Comparison of ENCODE assay signal across 9 cellular contexts in the genomic region with DNA sequence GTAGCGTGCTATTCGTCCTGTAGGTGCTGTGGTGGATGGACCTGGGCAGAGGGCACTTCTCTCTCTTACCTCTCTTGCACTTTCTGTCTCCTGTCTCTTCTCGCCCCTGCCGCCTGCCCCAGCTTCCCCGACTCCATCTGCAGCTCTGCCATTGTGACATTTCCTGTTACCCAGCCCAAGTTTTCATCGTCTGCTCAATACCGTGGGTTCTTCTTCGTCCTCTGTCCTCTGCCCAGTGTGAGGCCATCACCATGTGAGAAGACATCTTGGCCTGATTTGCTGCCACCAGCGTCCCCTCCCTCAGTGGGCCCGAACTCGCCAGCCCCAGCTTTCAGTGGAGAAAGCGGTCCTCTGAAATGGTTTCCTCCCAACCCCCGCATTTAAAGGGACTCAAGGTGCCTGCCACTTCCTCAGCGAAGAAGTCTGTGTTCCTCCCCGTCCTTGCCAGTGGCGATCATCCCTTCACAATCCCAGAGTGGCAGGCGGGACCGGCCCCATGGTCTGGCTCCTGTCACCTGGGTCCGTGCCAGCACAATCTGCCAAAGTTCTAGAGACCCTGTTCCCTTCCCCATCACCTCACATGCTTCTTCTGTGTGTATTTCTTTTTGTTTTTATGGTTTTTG. TPM values are rescaled to one million over a fixed set of nuclear protein-coding genes. Genes with fewer than 3 reads are reported as not detected.
DNase-seq lines count a peak whose midpoint lies in the region; ATAC-seq and TF ChIP-seq lines count a peak whose summit lies in the region.
"Had no signal": no experiment of that assay in that cellular context is flagged by ENCODE, and none has a peak within 500 bp of the region (broad histone marks: within the 10 kb centered on the region; RNA-seq: fewer than 3 reads in every experiment).

No MANE protein-coding gene starts in this region.

- H3K79me1 ChIP-seq in trophoblast cell (ENCODE audit: low read length), result no peaks in the 10 kb centered on the region

- peak overlapping the region; percentile 79 for H3K4me3 Mint-ChIP-seq in T-helper 1 cell treated with Interleukin-12 subunit alpha and Interleukin-12 subunit beta and Interleukin-4 antibody, amounts not matched to agents 30 μg/mL and 1 μg/mL, for 36 hours

- H2AK5ac ChIP-seq in trophoblast cell (ENCODE audit: low read length), result no peak overlapping the region

- H3K9me2 ChIP-seq in hepatocyte (replicated peaks; ENCODE audit: insufficient read depth), result no peaks in the 10 kb centered on the region

- H3K18ac ChIP-seq in trophoblast cell (ENCODE audit: low read length), result no peak overlapping the region

- peak overlapping the region; percentile 27 for H3K27ac ChIP-seq in hepatocyte
- peak overlapping the region; percentile 10 for H3K27ac ChIP-seq in subcutaneous abdominal adipose tissue (ENCODE audit: low read depth, low read length)
- no peak overlapping the region for H3K27ac ChIP-seq in trophoblast cell (ENCODE audit: low read depth, low read length)

- H3K36me3 ChIP-seq in hepatocyte (replicated peaks; ENCODE audit: insufficient read depth, low read depth) (no peaks in the 10 kb centered on the region), subcutaneous abdominal adipose tissue (ENCODE audit: control insufficient read depth in 5 of 5, insufficient read depth in 5 of 5, low read length in 5 of 5) (peaks cover 0 to 51% (median 46%) of the 10 kb centered on the region in 5 donors), trophoblast cell (ENCODE audit: control insufficient read depth in 1 of 2, insufficient read depth in 2 of 2, low read length in 2 of 2) (peaks cover 27 to 37% of the 10 kb centered on the region in 2 experiments)

- H3K4me2 ChIP-seq in hepatocyte, result no peak overlapping the region
- no peak overlapping the region for H3K4me2 ChIP-seq in trophoblast cell (ENCODE audit: low read length)

- no peak overlapping the region for H2BK12ac ChIP-seq in trophoblast cell (ENCODE audit: low read length)

- TF ChIP-seq CTCF in hepatocyte (IDR thresholded peaks at IDR 0.05; ENCODE audit: poor library complexity), result no peak

- H4K91ac ChIP-seq in trophoblast cell (ENCODE audit: low read depth, low read length), result no peak overlapping the region

- H3K4me1 ChIP-seq in hepatocyte (ENCODE audit: insufficient read depth) (no peaks in the 10 kb centered on the region), subcutaneous abdominal adipose tissue (ENCODE audit: control insufficient read depth in 5 of 5, insufficient read depth in 5 of 5, low read length in 5 of 5) (peaks cover 0 to 30% (median 18%) of the 10 kb centered on the region in 5 donors), trophoblast cell (ENCODE audit: control insufficient read depth in 1 of 2, insufficient read depth in 2 of 2, low read length in 2 of 2) (peaks cover 3 to 5% of the 10 kb centered on the region in 2 experiments)

- H3K9ac ChIP-seq in subcutaneous abdominal adipose tissue (ENCODE audit: low read length in 5 of 5) (no peak overlapping the region), trophoblast cell (ENCODE audit: low read length) (no peak overlapping the region)

- no peak overlapping the region for H3K14ac ChIP-seq in trophoblast cell (ENCODE audit: low read length)

- DNase-seq in T-helper 1 cell (no peak), hepatocyte (ENCODE audit: low spot score) (no peak), cerebellar cortex (ENCODE audit: low spot score) (no peak), mucosa of gallbladder (ENCODE audit: low spot score) (no peak), trophoblast cell (no peak)
- DNase-seq: stimulated activated CD4-positive, alpha-beta T cell treated with anti-CD3 and anti-CD28 coated beads, Interleukin-2, amount 100 ng/mL, for 24 hours had no signal

- H3K79me2 ChIP-seq in hepatocyte (no peaks in the 10 kb centered on the region), trophoblast cell (ENCODE audit: control insufficient read depth, insufficient read depth, low read length, poor library complexity) (no peaks in the 10 kb centered on the region)

- no peak overlapping the region for H2BK120ac ChIP-seq in trophoblast cell (ENCODE audit: insufficient read depth, low read length, poor library complexity)

- peaks cover 5% of the 10 kb centered on the region for H3K27me3 Mint-ChIP-seq in T-helper 1 cell treated with Interleukin-12 subunit alpha and Interleukin-12 subunit beta and Interleukin-4 antibody, amounts not matched to agents 30 μg/mL and 1 μg/mL, for 36 hours (ENCODE audit: low read depth)

- WGBS in hepatocyte (ENCODE audit: low lambda C conversion rate, missing lambda C conversion rate), result 82% methylated on average over 19 of the region's 19 CpGs
- no CpG with 5 or more reads among the region's 19 CpGs for WGBS in trophoblast cell (ENCODE audit: extremely low coverage, insufficient coverage, insufficient read length)

- H3K36me3 Mint-ChIP-seq in T-helper 1 cell treated with Interleukin-12 subunit alpha and Interleukin-12 subunit beta and Interleukin-4 antibody, amounts not matched to agents 30 μg/mL and 1 μg/mL, for 36 hours (ENCODE audit: low read depth), result peaks cover 20% of the 10 kb centered on the region

- H2AFZ ChIP-seq in hepatocyte, result no peak overlapping the region
- no peak overlapping the region for H2AFZ ChIP-seq in trophoblast cell (ENCODE audit: insufficient read depth, low read length, poor library complexity)

- H3K9me3 ChIP-seq in hepatocyte (ENCODE audit: low read depth) (no peaks in the 10 kb centered on the region), subcutaneous abdominal adipose tissue (ENCODE audit: control insufficient read depth in 5 of 5, low read length in 5 of 5) (no peaks in the 10 kb centered on the region), trophoblast cell (ENCODE audit: insufficient read depth, low read depth, low read length) (no peaks in the 10 kb centered on the region)

- peak; percentile 4; the same call in 2 of the 3 replicates for ATAC-seq in SK-N-SH treated with all-trans-retinoic acid at 6 μM for 48 hours

- H3K4me3 ChIP-seq in hepatocyte (no peak overlapping the region), subcutaneous abdominal adipose tissue (ENCODE audit: low read depth in 1 of 5, low read length in 5 of 5) (peak overlapping the region in 1 of 5 donors; percentile 8), trophoblast cell (ENCODE audit: low read depth, low read length) (no peak overlapping the region)

- no peaks in the 10 kb centered on the region for H3K27me3 ChIP-seq in hepatocyte
- H3K27me3 ChIP-seq in subcutaneous abdominal adipose tissue (ENCODE audit: control insufficient read depth in 5 of 5, insufficient read depth in 4 of 5, low read length in 5 of 5), result no peaks in the 10 kb centered on the region
- no peaks in the 10 kb centered on the region for H3K27me3 ChIP-seq in trophoblast cell (ENCODE audit: insufficient read depth, low read length)

- no peaks in the 10 kb centered on the region for H3K9me3 Mint-ChIP-seq in T-helper 1 cell treated with Interleukin-12 subunit alpha and Interleukin-12 subunit beta and Interleukin-4 antibody, amounts not matched to agents 30 μg/mL and 1 μg/mL, for 36 hours

- peak overlapping the region; percentile 78 for H3K27ac Mint-ChIP-seq in T-helper 1 cell treated with Interleukin-12 subunit alpha and Interleukin-12 subunit beta and Interleukin-4 antibody, amounts not matched to agents 30 μg/mL and 1 μg/mL, for 36 hours

- H4K20me1 ChIP-seq in hepatocyte (ENCODE audit: insufficient read depth, poor library complexity, severe bottlenecking), result no peaks in the 10 kb centered on the region

- no peak overlapping the region for H4K8ac ChIP-seq in trophoblast cell (ENCODE audit: low read depth, low read length)

- no peak overlapping the region for H4K12ac ChIP-seq in trophoblast cell (ENCODE audit: low read depth, low read length)

- peaks cover 26% of the 10 kb centered on the region for H3K4me1 Mint-ChIP-seq in T-helper 1 cell treated with Interleukin-12 subunit alpha and Interleukin-12 subunit beta and Interleukin-4 antibody, amounts not matched to agents 30 μg/mL and 1 μg/mL, for 36 hours (ENCODE audit: low read depth)

- no peak overlapping the region for H3K4ac ChIP-seq in trophoblast cell (ENCODE audit: low read depth, low read length)

- no peak overlapping the region for H2BK5ac ChIP-seq in trophoblast cell (ENCODE audit: low read depth, low read length, poor library complexity)

- no peak overlapping the region for H3K23ac ChIP-seq in trophoblast cell (ENCODE audit: low read length)

TF ChIP-seq in SK-N-SH treated with all-trans-retinoic acid at 6 μM for 48 hours, 23 proteins besides CTCF, POLR2A, EP300 and RAD21:
- TF ChIP-seq ZC3H10 (CRISPR knock-in tag; IDR thresholded peaks at IDR 0.05), result no peak
- TF ChIP-seq ZFP30 (CRISPR knock-in tag; IDR thresholded peaks at IDR 0.05), result no peak
- TF ChIP-seq GLIS3 (CRISPR knock-in tag; IDR thresholded peaks at IDR 0.05), result no peak
- TF ChIP-seq POU6F1 (CRISPR knock-in tag; IDR thresholded peaks at IDR 0.05; ENCODE audit: borderline replicate concordance, low read depth), result no peak
- no peak for TF ChIP-seq ESRRG (CRISPR knock-in tag; IDR thresholded peaks at IDR 0.05)

RNA-seq across cellular contexts. Expression of gene TGOLN2, which starts 18.0 kb away (rescaled TPM):
- 66.5 and 72.0 TPM in 2 replicates for total RNA-seq in hepatocyte
- polyA plus RNA-seq in hepatocyte, result 51.1 and 52.4 TPM in 2 replicates
- 237 TPM for total RNA-seq in mucosa of gallbladder
- 45.9 and 46.2 TPM in 2 replicates for polyA plus RNA-seq in trophoblast cell (2013)

RNA-seq across cellular contexts. Expression of gene RETSAT, which starts 44.5 kb away (rescaled TPM):
- total RNA-seq in hepatocyte (55.3 and 58.5 TPM in 2 replicates), mucosa of gallbladder (86.4 TPM)
- polyA plus RNA-seq in hepatocyte, result 22.2 and 24.7 TPM in 2 replicates
- 19.1 and 20.6 TPM in 2 replicates for polyA plus RNA-seq in trophoblast cell (2013)

RNA-seq across cellular contexts. Expression of gene ELMOD3, which starts 44.8 kb away (rescaled TPM):
- total RNA-seq in hepatocyte (17.6 and 25.1 TPM in 2 replicates), mucosa of gallbladder (30.3 TPM)
- polyA plus RNA-seq in hepatocyte, result 16.4 and 18.1 TPM in 2 replicates
- 8.5 and 9.9 TPM in 2 replicates for polyA plus RNA-seq in trophoblast cell (2013)
